ENCODE assay signal across 1 cellular context in the genomic region with DNA sequence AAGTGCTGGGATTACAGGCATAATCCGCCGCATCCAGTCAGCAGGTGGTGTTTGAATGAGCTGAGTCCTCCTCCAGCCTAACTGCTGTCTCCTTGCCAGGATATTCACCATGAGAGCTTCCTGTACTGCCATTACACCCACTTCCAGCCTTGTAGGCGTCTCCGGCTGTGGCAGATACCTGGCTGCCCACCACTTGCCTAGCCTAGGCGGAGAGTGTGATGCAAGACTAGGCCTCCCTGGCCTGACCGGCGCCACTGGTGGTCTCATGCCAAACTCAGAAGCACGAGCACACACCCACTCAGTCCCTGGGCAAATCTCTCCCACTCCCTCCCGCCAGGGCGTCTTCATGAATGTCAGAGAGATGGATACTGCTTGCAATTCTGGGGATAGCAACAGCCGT.
TF ChIP-seq lines count a peak whose summit lies in the region.

No MANE protein-coding gene starts in this region.

TF ChIP-seq in IMR-90, 13 proteins besides CTCF, POLR2A, EP300 and RAD21:
- TF ChIP-seq, protein P1, sequence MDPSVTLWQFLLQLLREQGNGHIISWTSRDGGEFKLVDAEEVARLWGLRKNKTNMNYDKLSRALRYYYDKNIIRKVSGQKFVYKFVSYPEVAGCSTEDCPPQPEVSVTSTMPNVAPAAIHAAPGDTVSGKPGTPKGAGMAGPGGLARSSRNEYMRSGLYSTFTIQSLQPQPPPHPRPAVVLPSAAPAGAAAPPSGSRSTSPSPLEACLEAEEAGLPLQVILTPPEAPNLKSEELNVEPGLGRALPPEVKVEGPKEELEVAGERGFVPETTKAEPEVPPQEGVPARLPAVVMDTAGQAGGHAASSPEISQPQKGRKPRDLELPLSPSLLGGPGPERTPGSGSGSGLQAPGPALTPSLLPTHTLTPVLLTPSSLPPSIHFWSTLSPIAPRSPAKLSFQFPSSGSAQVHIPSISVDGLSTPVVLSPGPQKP (IDR thresholded peaks at IDR 0.05; ENCODE audit: borderline replicate concordance, low read depth, low read length), result no peak
- TF ChIP-seq SMC3 (IDR thresholded peaks at IDR 0.05; ENCODE audit: low read depth, low read length) (no peak), FOS (IDR thresholded peaks at IDR 0.05; ENCODE audit: low read depth, low read length) (no peak), CEBPB (IDR thresholded peaks at IDR 0.05; ENCODE audit: low read depth, low read length) (0 out of 2 replicates have a peak, but pooled peaks have one; percentile 9)
